In genomic region chr2:238069877-238070276, GRCh38 we compare ENCODE assay signal across 27 cellular contexts. TPM values are rescaled to one million over a fixed set of nuclear protein-coding genes. Genes with fewer than 3 reads are reported as not detected.
DNase-seq lines count a peak whose midpoint lies in the region; ATAC-seq, FAIRE-seq and TF ChIP-seq lines count a peak whose summit lies in the region.
"Had no signal": no experiment of that assay in that cellular context is flagged by ENCODE, and none has a peak within 500 bp of the region (broad histone marks: within the 10 kb centered on the region; RNA-seq: fewer than 3 reads in every experiment).

No MANE protein-coding gene starts in this region.

- H3K27ac Mint-ChIP-seq in activated T-cell treated with anti-CD3 and anti-CD28 coated beads, Interleukin-2, amount 50 U/mL, for 24 hours: peak overlapping the region; percentile 74
- H3K27ac Mint-ChIP-seq: neural progenitor cell had no signal

- H3K27ac ChIP-seq in GM12878 (ENCODE audit: control insufficient read depth, insufficient read depth): no peak overlapping the region
- peak overlapping the region; percentile 45 to 80 (median 64) for H3K27ac ChIP-seq in pancreas
- H3K27ac ChIP-seq: A549, foreskin keratinocyte, hepatocyte, neural progenitor cell, psoas muscle, stomach, tibial nerve had no signal

- no peak overlapping the region for H3K4me2 ChIP-seq in GM12878 (ENCODE audit: control insufficient read depth, insufficient read depth)
- H3K4me2 ChIP-seq: A549, hepatocyte, neural progenitor cell had no signal

- peaks cover 21% of the 10 kb centered on the region for H3K9me3 Mint-ChIP-seq in activated T-cell treated with anti-CD3 and anti-CD28 coated beads, Interleukin-2, amount 50 U/mL, for 24 hours

- peaks cover 96% of the 10 kb centered on the region for H3K36me3 Mint-ChIP-seq in activated T-cell treated with anti-CD3 and anti-CD28 coated beads, Interleukin-2, amount 50 U/mL, for 24 hours (ENCODE audit: low read depth)

- BruUV-seq in GM12878 (replicated peaks; lab: Mats Ljungman, UMichigan): no TSS peak

- WGBS in GM12878 (ENCODE audit: insufficient coverage, insufficient replicate concordance, low lambda C conversion rate, missing lambda C conversion rate): 90% methylated on average over 9 of the region's 9 CpGs
- WGBS in pancreas, 2 donors: 18 to 19% methylated on average over 9 of the region's 9 CpGs

- FAIRE-seq in GM12878 (lab: Jason Lieb, UNC) (no peak), pancreas (lab: Jason Lieb, UNC) (no peak)
- FAIRE-seq: A549, HTR-8/SVneo had no signal

- H3K79me2 ChIP-seq in GM12878 (ENCODE audit: control insufficient read depth, insufficient read depth, low read length): peaks cover 2% of the 10 kb centered on the region

- no peaks in the 10 kb centered on the region for H3K27me3 Mint-ChIP-seq in activated T-cell treated with anti-CD3 and anti-CD28 coated beads, Interleukin-2, amount 50 U/mL, for 24 hours

- H3K27me3 ChIP-seq in GM12878 (replicated peaks in 1 of 2; ENCODE audit: control insufficient read depth in 2 of 2, insufficient read depth in 2 of 2, low read length in 1 of 2) (no peaks in the 10 kb centered on the region), pancreas (no peaks in the 10 kb centered on the region)
- H3K27me3 ChIP-seq: BE2C, foreskin keratinocyte, hepatocyte, neural progenitor cell, stomach, tibial nerve had no signal

- SMC1A ChIA-PET in GM12878 (lab: Charles Lee; ENCODE audit: uncharacterized antibody, unreplicated experiment): interaction anchor here (2.3 kb wide), 1 partner anchor 72 kb away, joined by 8 read pairs; no protein-coding TSS in a partner anchor

- POLR2A ChIA-PET in GM12878 (lab: Charles Lee): interaction anchor here (1.7 kb wide), 1 partner anchor 8 kb away, joined by 3 read pairs; no protein-coding TSS in a partner anchor

- ATAC-seq in HG03457 (IDR thresholded peaks at IDR 0.05; ENCODE audit: unreplicated experiment): peak; percentile 78
- peak; percentile 87 for ATAC-seq in GM12878
- peak; percentile 95 to 97 (median 96) for ATAC-seq in pancreas
- ATAC-seq: A549, foreskin keratinocyte, left ventricle myocardium superior, psoas muscle had no signal

- H3K36me3 ChIP-seq in GM12878 (ENCODE audit: control insufficient read depth in 2 of 2, insufficient read depth in 2 of 2, low read length in 1 of 2) (peaks cover 9 to 21% of the 10 kb centered on the region in 2 experiments; a peak in 3 of 4 replicates), pancreas (peaks cover 0 to 6% (median 0%) of the 10 kb centered on the region in 3 donors)

- H4K20me1 ChIP-seq in GM12878 (ENCODE audit: control insufficient read depth, insufficient read depth): no peaks in the 10 kb centered on the region

- TF ChIP-seq CTCF in GM12878 (IDR thresholded peaks at IDR 0.05 in 2 of 3, conservative IDR thresholded peaks at IDR 0.05 in 1 of 3; ENCODE audit: control insufficient read depth in 2 of 3, extremely low read depth in 1 of 3, insufficient read depth in 1 of 3, low read depth in 3 of 3, low read length in 3 of 3): no peak
- no peak for TF ChIP-seq CTCF in pancreas (IDR thresholded peaks at IDR 0.05)

- in situ Hi-C loops in GM12878 (cut with MboI): no loop called here

- H3K4me3 ChIP-seq in GM12878 (no peak overlapping the region), pancreas (no peak overlapping the region)
- H3K4me3 ChIP-seq: A549, hepatocyte, neural progenitor cell, psoas muscle, skin epidermis, stomach, tibial nerve had no signal

- H3K4me3 Mint-ChIP-seq in activated T-cell treated with anti-CD3 and anti-CD28 coated beads, Interleukin-2, amount 50 U/mL, for 24 hours: no peak overlapping the region
- H3K4me3 Mint-ChIP-seq: neural progenitor cell had no signal

- RAD21 ChIA-PET in GM12878 (lab: Charles Lee; ENCODE audit: unreplicated experiment): interaction anchor here (1.3 kb wide), 1 partner anchor 9 kb away, joined by 6 read pairs; the partner anchor contains the start of gene SCLY

- TF ChIP-seq POLR2A in GM12878 (IDR thresholded peaks at IDR 0.05; ENCODE audit: low read depth, low read length): no peak

- no peak for DNase-seq in activated T-cell treated with anti-CD3 and anti-CD28 coated beads, Interleukin-2, amount 50 U/mL, for 24 hours
- DNase-seq in activated T-cell treated with anti-CD3 and anti-CD28 coated beads, Interleukin-2, amount 50 U/mL, for 48 hours: no peak
- no peak for DNase-seq in GM12878 (ENCODE audit: low read depth, low spot score)
- peak; percentile 73 to 90 (median 80) for DNase-seq in pancreas
- DNase-seq in foreskin melanocyte: no peak
- DNase-seq in NCI-H748 treated with DMSO at 0.1 percent for 48 hours (lab: John Stamatoyannopoulos, UW): no peak
- DNase-seq in NCI-H2107 (lab: John Stamatoyannopoulos, UW): no peak
- DNase-seq: activated CD8-positive, alpha-beta memory T cell treated with anti-CD3 and anti-CD28 coated beads, Interleukin-2, amount 50 U/mL, for 48 hours; BE2C; Calu3; erythroblast; foreskin keratinocyte; Kasumi-1; left ventricle myocardium superior; NCI-H1048; NCI-H2081; OCI-M1; psoas muscle; stimulated activated CD4-positive, alpha-beta T cell treated with anti-CD3 and anti-CD28 coated beads, Interleukin-4, amount 100 ng/mL, for 1 hour; stomach had no signal

- intact Hi-C loops in GM12878 (cut with micrococcal nuclease; ENCODE audit: unreplicated experiment): loop anchor here (10.0 kb wide), 1 partner anchor 375 kb away; no protein-coding TSS in a partner anchor
- intact Hi-C loops in pancreas (cut with DNase I): no loop called here

- peaks cover 10% of the 10 kb centered on the region for H3K4me1 ChIP-seq in GM12878 (ENCODE audit: control insufficient read depth, insufficient read depth, low read length)
- peaks cover 18 to 27% (median 22%) of the 10 kb centered on the region in 3 donors for H3K4me1 ChIP-seq in pancreas
- H3K4me1 ChIP-seq: A549, BE2C, foreskin keratinocyte, neural progenitor cell, psoas muscle, stomach, tibial nerve had no signal

- peaks cover 3% of the 10 kb centered on the region; the same call in 2 of the 3 replicates for H3K9me3 ChIP-seq in GM12878 (replicated peaks; ENCODE audit: control insufficient read depth, insufficient read depth, low read length)
- no peaks in the 10 kb centered on the region for H3K9me3 ChIP-seq in pancreas
- H3K9me3 ChIP-seq: BE2C, psoas muscle, stomach had no signal

- H2AFZ ChIP-seq in GM12878 (ENCODE audit: control insufficient read depth, low read depth, low read length): no peak overlapping the region
- H2AFZ ChIP-seq: hepatocyte, neural progenitor cell had no signal

- no peak for TF ChIP-seq EP300 in GM12878 (IDR thresholded peaks at IDR 0.05; ENCODE audit: borderline replicate concordance in 1 of 2, control insufficient read depth in 1 of 2, low read depth in 2 of 2, low read length in 2 of 2)

- CTCF ChIA-PET in GM12878 (lab: Yijun Ruan, JAX): no interaction called here

- TF ChIP-seq RAD21 in GM12878 (IDR thresholded peaks at IDR 0.05; ENCODE audit: insufficient read depth, low read depth, low read length): no peak

- peaks cover 58% of the 10 kb centered on the region for H3K4me1 Mint-ChIP-seq in activated T-cell treated with anti-CD3 and anti-CD28 coated beads, Interleukin-2, amount 50 U/mL, for 24 hours (ENCODE audit: low read depth)
- H3K4me1 Mint-ChIP-seq: neural progenitor cell had no signal

- no peak overlapping the region for H3K9ac ChIP-seq in GM12878 (ENCODE audit: control insufficient read depth, insufficient read depth, low read length)
- H3K9ac ChIP-seq: neural progenitor cell had no signal

RNA-seq across cellular contexts. Expression of gene SCLY, which starts 9.1 kb away (rescaled TPM):
- 121 and 125 TPM in 2 replicates for total RNA-seq in GM12878 (2013; cell fraction: nucleolus; rRNA removed)
- total RNA-seq in GM12878 (2014; rRNA removed) (35.4 and 37.9 TPM in 2 replicates), GM12878 (2014; rRNA removed; fragmentation: Illumina TruSeq; extraction: Trizol) (22.6 and 24.4 TPM in 2 replicates), GM12878 (2021) (31.9 and 34.3 TPM in 2 replicates), pancreas (10 to 100 TPM; 16.7 to 33.5 (median 29.0) TPM)
- 10.1 TPM for polyA plus RNA-seq in GM12878 (2011; ENCODE audit: low read depth)
- polyA plus RNA-seq in GM12878 (2011; rRNA removed) (31.9 and 42.2 TPM in 2 replicates), GM12878 (2014; fragmentation: Illumina TruSeq; extraction: Trizol) (22.2 and 22.3 TPM in 2 replicates), GM12878 (2014; fragmentation: Nextera tagmentation; extraction: Ambion mirVana) (1 to 10 TPM; 3.3 to 3.6 TPM), GM12878 (2014; rRNA removed) (30.3 and 35.2 TPM in 2 replicates), GM12878 (2016; fragmentation: Nextera tagmentation; extraction: Ambion mirVana) (10 to 100 TPM; 46.4 to 49.1 TPM), pancreas (10 to 100 TPM; 13.8 to 17.1 TPM)
- polyA plus RNA-seq in GM12878 (2011; cell fraction: cytosol; rRNA removed): 38.5 and 49.2 TPM in 2 replicates
- 71.2 and 92.5 TPM in 2 replicates for polyA plus RNA-seq in GM12878 (2011; cell fraction: nucleus; rRNA removed)
- 11.0 and 12.3 TPM in 2 replicates for polyA plus RNA-seq in GM12878 (2012)
- 46.1 and 55.5 TPM in 2 replicates for polyA minus RNA-seq in GM12878 (2011; rRNA and poly(A)+ RNA removed)
- 10.7 and 21.7 TPM in 2 replicates for polyA minus RNA-seq in GM12878 (2011; cell fraction: cytosol; rRNA and poly(A)+ RNA removed)
- 37.5 and 75.9 TPM in 2 replicates for polyA minus RNA-seq in GM12878 (2011; cell fraction: nucleus; rRNA and poly(A)+ RNA removed)

RNA-seq across cellular contexts. Expression of gene ESPNL, which starts 30.3 kb away (rescaled TPM):
- 3.3 and 4.0 TPM in 2 replicates for total RNA-seq in GM12878 (2013; cell fraction: nucleolus; rRNA removed)
- 0.49 and 0.56 TPM in 2 replicates for total RNA-seq in GM12878 (2014; rRNA removed)
- total RNA-seq in GM12878 (2014; rRNA removed; fragmentation: Illumina TruSeq; extraction: Trizol): 0.14 and 0.18 TPM in 2 replicates
- total RNA-seq in GM12878 (2021): 0.32 and 0.41 TPM in 2 replicates
- 0.07 TPM for polyA plus RNA-seq in GM12878 (2011; ENCODE audit: low read depth)
- polyA plus RNA-seq in GM12878 (2011; rRNA removed): 0.56 and 0.94 TPM in 2 replicates
- 1.6 and 2.2 TPM in 2 replicates for polyA plus RNA-seq in GM12878 (2011; cell fraction: cytosol; rRNA removed)
- polyA plus RNA-seq in GM12878 (2011; cell fraction: nucleus; rRNA removed): 6.6 and 6.9 TPM in 2 replicates
- 0.38 and 0.48 TPM in 2 replicates for polyA plus RNA-seq in GM12878 (2012)
- 0.12 TPM in 1 of 2 replicates, not detected in the other for polyA plus RNA-seq in GM12878 (2014; fragmentation: Illumina TruSeq; extraction: Trizol)
- not detected for polyA plus RNA-seq in GM12878 (2014; fragmentation: Nextera tagmentation; extraction: Ambion mirVana)
- 0.36 and 0.39 TPM in 2 replicates for polyA plus RNA-seq in GM12878 (2014; rRNA removed)
- polyA plus RNA-seq in GM12878 (2016; fragmentation: Nextera tagmentation; extraction: Ambion mirVana): under 1 TPM in 1 of 2 experiments, not detected in 1; 0.05 TPM
- 0.15 and 0.62 TPM in 2 replicates for polyA minus RNA-seq in GM12878 (2011; rRNA and poly(A)+ RNA removed)
- polyA minus RNA-seq in GM12878 (2011; cell fraction: cytosol; rRNA and poly(A)+ RNA removed): 0.94 TPM in 1 of 2 replicates, not detected in the other
- polyA minus RNA-seq in GM12878 (2011; cell fraction: nucleus; rRNA and poly(A)+ RNA removed): 0.60 and 0.77 TPM in 2 replicates
- total RNA-seq in pancreas: under 1 TPM in 5 of 6 donors, not detected in 1; 0.05 to 0.72 (median 0.12) TPM
- under 1 TPM; 0.38 to 0.42 TPM for polyA plus RNA-seq in pancreas
- total RNA-seq: left ventricle myocardium superior had no signal

Comparison
In these comparisons a context has a peak if more than half of its experiments do, and no peak if none do; other contexts are left out.
1. DNase-seq: peak in pancreas (6 of 6); none in activated T-cell treated with anti-CD3 and anti-CD28 coated beads, Interleukin-2, amount 50 U/mL, for 24 hours (single experiment), activated T-cell treated with anti-CD3 and anti-CD28 coated beads, Interleukin-2, amount 50 U/mL, for 48 hours (0 of 2), GM12878 (single experiment), foreskin melanocyte (single experiment), NCI-H748 treated with DMSO at 0.1 percent for 48 hours (single experiment) and NCI-H2107 (single experiment).
2. Peak in every context shown above with its lines, with median percentiles within 50 percentile points of each other: ATAC-seq.